Comparison of ENCODE assay signal across 22 cellular contexts in genomic region chr1:111695801-111696200, GRCh38. TPM values are rescaled to one million over a fixed set of nuclear protein-coding genes. Genes with fewer than 3 reads are reported as not detected.
DNase-seq lines count a peak whose midpoint lies in the region; ATAC-seq and TF ChIP-seq lines count a peak whose summit lies in the region.
"Had no signal": no experiment of that assay in that cellular context is flagged by ENCODE, and none has a peak within 500 bp of the region (broad histone marks: within the 10 kb centered on the region; RNA-seq: fewer than 3 reads in every experiment).

No MANE protein-coding gene starts in this region.

- CTCF ChIA-PET in CD4-positive, alpha-beta memory T cell (lab: Charles Lee; ENCODE audit: partially characterized antibody) = interaction anchor here (1.9 kb wide), 1 partner anchor 188 kb away, joined by 9 read pairs; no protein-coding TSS in a partner anchor
- CTCF ChIA-PET in activated CD8-positive, alpha-beta T cell treated with anti-CD3 and anti-CD28 coated beads for 36 hours (lab: Charles Lee) = interaction anchor here (4.4 kb wide), 1 partner anchor 188 kb away, joined by 26 read pairs; no protein-coding TSS in a partner anchor
- CTCF ChIA-PET in naive thymus-derived CD4-positive, alpha-beta T cell (lab: Charles Lee) = no interaction called here

- peak; percentile 54 for ATAC-seq in GM18511 (IDR thresholded peaks at IDR 0.05; ENCODE audit: unreplicated experiment)
- no peak for ATAC-seq in activated CD8-positive, alpha-beta T cell treated with anti-CD3 and anti-CD28 coated beads for 36 hours
- ATAC-seq in naive thymus-derived CD4-positive, alpha-beta T cell = no peak
- ATAC-seq: heart left ventricle, left cardiac atrium, right cardiac atrium had no signal

- no peak for DNase-seq in CD4-positive, alpha-beta memory T cell
- no peak for DNase-seq in activated CD8-positive, alpha-beta T cell treated with anti-CD3 and anti-CD28 coated beads for 36 hours
- DNase-seq in naive thymus-derived CD4-positive, alpha-beta T cell = no peak
- DNase-seq in stimulated activated CD4-positive, alpha-beta T cell treated with anti-CD3 and anti-CD28 coated beads, Interleukin-1b, Interleukin-23, amount 100 ng/mL, for 48 hours = no peak
- DNase-seq in NCI-H2029 (lab: John Stamatoyannopoulos, UW) (no peak), retina (no peak)
- DNase-seq: activated CD4-positive, alpha-beta T cell treated with anti-CD3 and anti-CD28 coated beads for 4 hours; activated effector memory CD4-positive, alpha-beta T cell treated with Interleukin-2 at 50 U/mL for 16 hours; CD8-positive, alpha-beta memory T cell; effector CD8-positive, alpha-beta T cell; foreskin fibroblast; H7; heart left ventricle; left cardiac atrium; midbrain; NCI-H524 treated with DMSO at 0.1 percent for 48 hours; right cardiac atrium; stimulated activated CD4-positive, alpha-beta T cell treated with anti-CD3 and anti-CD28 coated beads, Interleukin-4, amount 100 ng/mL, for 4 hours; stimulated activated naive CD4-positive, alpha-beta T cell treated with Interleukin-2 at 50 U/mL for 16 hours had no signal

- H3K27me3 ChIP-seq in CD4-positive, alpha-beta memory T cell (ENCODE audit: insufficient read depth, low read length) = no peaks in the 10 kb centered on the region
- H3K27me3 ChIP-seq in naive thymus-derived CD4-positive, alpha-beta T cell (ENCODE audit: control insufficient read depth in 2 of 2, insufficient read depth in 2 of 2, low read length in 2 of 2) = no peaks in the 10 kb centered on the region
- H3K27me3 ChIP-seq: heart left ventricle had no signal

- H3K27ac ChIP-seq in CD4-positive, alpha-beta memory T cell (ENCODE audit: low read depth, low read length) = no peak overlapping the region
- peak overlapping the region; percentile 36 for H3K27ac ChIP-seq in naive thymus-derived CD4-positive, alpha-beta T cell (ENCODE audit: low read depth, low read length)
- H3K27ac ChIP-seq: parathyroid adenoma, thoracic aorta had no signal

- no peak overlapping the region for H3K4me3 ChIP-seq in CD4-positive, alpha-beta memory T cell (ENCODE audit: low read length in 2 of 2)
- no peak overlapping the region for H3K4me3 ChIP-seq in naive thymus-derived CD4-positive, alpha-beta T cell (ENCODE audit: low read length)
- H3K4me3 ChIP-seq: heart left ventricle, thoracic aorta had no signal

- POLR2A ChIA-PET in CD4-positive, alpha-beta memory T cell (lab: Charles Lee; ENCODE audit: partially characterized antibody) = no interaction called here
- POLR2A ChIA-PET in activated CD8-positive, alpha-beta T cell treated with anti-CD3 and anti-CD28 coated beads for 36 hours (lab: Charles Lee) = interaction anchor here (0.7 kb wide), 1 partner anchor 9 kb away, joined by 3 read pairs; no protein-coding TSS in a partner anchor
- POLR2A ChIA-PET in naive thymus-derived CD4-positive, alpha-beta T cell (lab: Charles Lee) = no interaction called here

- peaks cover 26% of the 10 kb centered on the region for H3K4me1 ChIP-seq in CD4-positive, alpha-beta memory T cell (ENCODE audit: insufficient read depth, low read length)
- peaks cover 0 to 7% of the 10 kb centered on the region in 2 donors for H3K4me1 ChIP-seq in naive thymus-derived CD4-positive, alpha-beta T cell (ENCODE audit: control insufficient read depth in 2 of 2, insufficient read depth in 2 of 2, low read length in 2 of 2)
- H3K4me1 ChIP-seq: parathyroid adenoma had no signal

- H3K36me3 Mint-ChIP-seq in CD4-positive, alpha-beta memory T cell = peaks cover 50 to 79% of the 10 kb centered on the region in 2 donors
- H3K36me3 Mint-ChIP-seq in activated CD8-positive, alpha-beta T cell treated with anti-CD3 and anti-CD28 coated beads for 36 hours (ENCODE audit: low read depth) = peaks cover 68% of the 10 kb centered on the region
- peaks cover 26 to 44% (median 35%) of the 10 kb centered on the region in 5 donors for H3K36me3 Mint-ChIP-seq in naive thymus-derived CD4-positive, alpha-beta T cell

- H3K27me3 Mint-ChIP-seq in CD4-positive, alpha-beta memory T cell = no peaks in the 10 kb centered on the region
- no peaks in the 10 kb centered on the region for H3K27me3 Mint-ChIP-seq in activated CD8-positive, alpha-beta T cell treated with anti-CD3 and anti-CD28 coated beads for 36 hours
- H3K27me3 Mint-ChIP-seq in naive thymus-derived CD4-positive, alpha-beta T cell = no peaks in the 10 kb centered on the region
- H3K27me3 Mint-ChIP-seq: CD8-positive, alpha-beta memory T cell had no signal

- no peak overlapping the region for H3K4me3 Mint-ChIP-seq in CD4-positive, alpha-beta memory T cell
- H3K4me3 Mint-ChIP-seq in activated CD8-positive, alpha-beta T cell treated with anti-CD3 and anti-CD28 coated beads for 36 hours = no peak overlapping the region
- H3K4me3 Mint-ChIP-seq in naive thymus-derived CD4-positive, alpha-beta T cell = no peak overlapping the region
- H3K4me3 Mint-ChIP-seq: CD8-positive, alpha-beta memory T cell had no signal

- H3K9me3 Mint-ChIP-seq in CD4-positive, alpha-beta memory T cell = no peaks in the 10 kb centered on the region
- H3K9me3 Mint-ChIP-seq in activated CD8-positive, alpha-beta T cell treated with anti-CD3 and anti-CD28 coated beads for 36 hours = no peaks in the 10 kb centered on the region
- no peaks in the 10 kb centered on the region for H3K9me3 Mint-ChIP-seq in naive thymus-derived CD4-positive, alpha-beta T cell
- H3K9me3 Mint-ChIP-seq: CD8-positive, alpha-beta memory T cell had no signal

- no peaks in the 10 kb centered on the region for H3K9me3 ChIP-seq in CD4-positive, alpha-beta memory T cell (ENCODE audit: control insufficient read depth in 1 of 2, low read length in 2 of 2)
- no peaks in the 10 kb centered on the region for H3K9me3 ChIP-seq in naive thymus-derived CD4-positive, alpha-beta T cell (ENCODE audit: control insufficient read depth in 2 of 3, low read length in 3 of 3)
- H3K9me3 ChIP-seq: heart left ventricle, thoracic aorta had no signal

- TF ChIP-seq CTCF in activated CD8-positive, alpha-beta T cell treated with anti-CD3 and anti-CD28 coated beads for 36 hours (IDR thresholded peaks at IDR 0.05) = no peak

- peak overlapping the region in 6 of 7 donors; percentile 53 to 92 (median 63) for H3K27ac Mint-ChIP-seq in CD4-positive, alpha-beta memory T cell
- H3K27ac Mint-ChIP-seq in activated CD8-positive, alpha-beta T cell treated with anti-CD3 and anti-CD28 coated beads for 36 hours = peak overlapping the region; percentile 55
- peak overlapping the region in 7 of 9 donors; percentile 2 to 76 (median 55) for H3K27ac Mint-ChIP-seq in naive thymus-derived CD4-positive, alpha-beta T cell

- H3K36me3 ChIP-seq in CD4-positive, alpha-beta memory T cell (ENCODE audit: insufficient read depth, low read length) = peaks cover 72% of the 10 kb centered on the region
- peaks cover 5 to 67% (median 27%) of the 10 kb centered on the region in 3 experiments for H3K36me3 ChIP-seq in naive thymus-derived CD4-positive, alpha-beta T cell (ENCODE audit: control insufficient read depth in 2 of 3, insufficient read depth in 3 of 3, low read length in 3 of 3)

- peaks cover 35 to 60% (median 40%) of the 10 kb centered on the region in 4 donors for H3K4me1 Mint-ChIP-seq in CD4-positive, alpha-beta memory T cell
- H3K4me1 Mint-ChIP-seq in activated CD8-positive, alpha-beta T cell treated with anti-CD3 and anti-CD28 coated beads for 36 hours (ENCODE audit: low read depth) = peaks cover 61% of the 10 kb centered on the region
- peaks cover 19 to 50% (median 38%) of the 10 kb centered on the region in 7 donors for H3K4me1 Mint-ChIP-seq in naive thymus-derived CD4-positive, alpha-beta T cell

- intact Hi-C loops in CD4-positive, alpha-beta memory T cell (cut with micrococcal nuclease) = loop anchor here (1.0 to 10.0 kb wide), 2 partner anchors 10 to 71 kb away; no protein-coding TSS in a partner anchor
- intact Hi-C loops in activated CD8-positive, alpha-beta T cell treated with anti-CD3 and anti-CD28 coated beads for 36 hours (cut with micrococcal nuclease) = no loop called here
- intact Hi-C loops in naive thymus-derived CD4-positive, alpha-beta T cell (cut with micrococcal nuclease) = no loop called here

RNA-seq across cellular contexts. Expression of gene INKA2, which starts 43.4 kb away (rescaled TPM):
- 1 to 10 TPM; 2.2 to 2.4 TPM for total RNA-seq in CD4-positive, alpha-beta memory T cell
- polyA plus RNA-seq in CD4-positive, alpha-beta memory T cell = under 1 TPM; 0.16 to 0.24 TPM
- total RNA-seq in activated CD8-positive, alpha-beta T cell treated with anti-CD3 and anti-CD28 coated beads for 36 hours = 1 to 10 TPM; 1.7 to 2.3 TPM
- 1 to 10 TPM in 2 of 5 experiments, under 1 TPM in 1, not detected in 2; 0.94 to 5.6 (median 2.3) TPM for total RNA-seq in naive thymus-derived CD4-positive, alpha-beta T cell
- polyA plus RNA-seq in naive thymus-derived CD4-positive, alpha-beta T cell = not detected
- polyA plus RNA-seq: CD8-positive, alpha-beta memory T cell had no signal

RNA-seq across cellular contexts. Expression of gene DDX20, which starts 59.9 kb away (rescaled TPM):
- total RNA-seq in CD4-positive, alpha-beta memory T cell = 10 to 100 TPM; 22.2 to 26.0 TPM
- polyA plus RNA-seq in CD4-positive, alpha-beta memory T cell = 10 to 100 TPM; 10.1 to 13.9 TPM
- 10 to 100 TPM; 15.3 to 15.9 TPM for total RNA-seq in activated CD8-positive, alpha-beta T cell treated with anti-CD3 and anti-CD28 coated beads for 36 hours
- 10 to 100 TPM; 12.7 to 27.0 (median 18.7) TPM for total RNA-seq in naive thymus-derived CD4-positive, alpha-beta T cell
- 10 to 100 TPM; 11.6 to 20.7 TPM for polyA plus RNA-seq in naive thymus-derived CD4-positive, alpha-beta T cell
